Comparison of ENCODE assay signal across 8 cellular contexts in the genomic region with DNA sequence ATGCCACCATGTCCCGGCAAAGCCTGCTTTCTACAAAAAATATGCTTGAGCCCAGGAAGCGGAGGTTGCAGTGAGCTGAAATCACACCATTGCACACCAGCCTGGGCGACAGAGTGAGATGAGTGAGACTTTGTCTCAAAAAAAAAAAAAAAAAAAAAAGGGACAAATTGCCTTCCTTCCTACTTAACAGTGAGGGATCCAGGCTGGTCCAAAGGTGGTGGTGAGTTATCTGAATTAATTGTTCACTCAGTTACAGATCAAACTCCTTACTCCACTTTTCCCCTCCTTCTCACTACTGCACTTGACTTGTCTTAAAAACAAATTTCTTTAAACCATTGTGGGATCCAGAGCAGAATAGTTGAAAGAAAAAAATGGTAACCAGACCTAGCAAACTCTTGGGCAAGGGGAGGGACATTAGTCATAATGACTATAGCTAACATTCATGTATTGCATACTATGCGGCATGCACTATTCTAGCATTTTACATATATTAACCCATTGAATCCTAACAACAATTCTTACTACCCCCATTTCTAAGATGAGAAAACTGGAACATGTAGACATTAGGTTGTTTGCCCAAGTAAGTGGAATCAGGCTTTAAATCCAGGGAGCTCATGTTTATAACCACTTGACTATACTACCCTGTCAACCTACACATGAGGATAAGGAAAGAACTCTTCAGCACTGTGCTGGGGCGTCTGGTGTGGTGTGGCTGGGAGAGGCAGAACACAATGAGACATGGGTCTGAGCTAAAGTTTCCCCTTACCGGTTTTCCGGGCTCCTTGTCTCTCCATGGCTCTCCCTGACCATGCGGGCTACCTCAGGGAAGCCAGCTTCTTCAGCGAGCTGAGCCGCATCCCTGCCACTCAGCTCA. TPM values are rescaled to one million over a fixed set of nuclear protein-coding genes. Genes with fewer than 3 reads are reported as not detected.
DNase-seq lines count a peak whose midpoint lies in the region; ATAC-seq and TF ChIP-seq lines count a peak whose summit lies in the region.

No MANE protein-coding gene starts in this region.

- DNase-seq in BJ (ENCODE audit: low read depth) = no peak
- no peak for DNase-seq in natural killer cell treated with Interleukin-12 subunit alpha and Interleukin-12 subunit beta and Interleukin-15 and Interleukin-18, amount 100 ng/mL, for 72 hours (ENCODE audit: low spot score)
- no peak for DNase-seq in mesenteric fat pad (ENCODE audit: low spot score)

- peaks cover 18% of the 10 kb centered on the region for H3K36me3 ChIP-seq in BJ (ENCODE audit: control insufficient read depth, insufficient read depth, low read length)
- H3K36me3 ChIP-seq in Loucy (ENCODE audit: insufficient read depth, low read length) = peaks cover 12% of the 10 kb centered on the region; the same call in 1 of the 2 replicates

- TF ChIP-seq CTCF in BJ (IDR thresholded peaks at IDR 0.05; ENCODE audit: insufficient read depth, low read depth, low read length) (no peak), Loucy (conservative IDR thresholded peaks at IDR 0.05; ENCODE audit: low read length) (no peak)

- H3K4me2 ChIP-seq in Loucy (ENCODE audit: low read depth, low read length, poor library complexity, severe bottlenecking) = peak overlapping the region; percentile 95

- H3K9me3 ChIP-seq in Loucy (ENCODE audit: insufficient read depth, low read depth, low read length) = no peaks in the 10 kb centered on the region

- peaks cover 30% of the 10 kb centered on the region for H3K36me3 Mint-ChIP-seq in natural killer cell treated with Interleukin-12 subunit alpha and Interleukin-12 subunit beta and Interleukin-15 and Interleukin-18, amount 100 ng/mL, for 72 hours

- H3K27ac ChIP-seq in cingulate gyrus (ENCODE audit: low read depth, low read length) = peak overlapping the region; percentile 85

- POLR2A ChIA-PET in BJ (lab: Charles Lee) = interaction anchor here (0.6 to 1.1 kb wide), 2 partner anchors 11 to 264 kb away, joined by 3 read pairs; partner anchors contain the start of genes BAG6 and C2

- ATAC-seq in natural killer cell treated with Interleukin-12 subunit alpha and Interleukin-12 subunit beta and Interleukin-15 and Interleukin-18, amount 100 ng/mL, for 72 hours = no peak
- ATAC-seq in GM21619 (IDR thresholded peaks at IDR 0.05; ENCODE audit: unreplicated experiment) (no peak), HG02610 (IDR thresholded peaks at IDR 0.05; ENCODE audit: unreplicated experiment) (no peak), HG03159 (IDR thresholded peaks at IDR 0.05; ENCODE audit: unreplicated experiment) (no peak)

- H3K27me3 ChIP-seq in BJ (ENCODE audit: control insufficient read depth, insufficient read depth, low read length) (no peaks in the 10 kb centered on the region), Loucy (ENCODE audit: insufficient read depth, low read length, poor library complexity, severe bottlenecking) (no peaks in the 10 kb centered on the region)

- H3K27ac Mint-ChIP-seq in natural killer cell treated with Interleukin-12 subunit alpha and Interleukin-12 subunit beta and Interleukin-15 and Interleukin-18, amount 100 ng/mL, for 72 hours = peak overlapping the region; percentile 93 to 99

- H3K4me3 ChIP-seq in BJ (ENCODE audit: low read depth, low read length) (peak overlapping the region; percentile 91), Loucy (ENCODE audit: low read length, poor library complexity, severe bottlenecking) (peak overlapping the region; percentile 88)

- H3K9me2 ChIP-seq in Loucy (replicated peaks; ENCODE audit: low read depth, low read length) = no peaks in the 10 kb centered on the region

- peaks cover 25% of the 10 kb centered on the region for H4K20me1 ChIP-seq in Loucy (ENCODE audit: insufficient read depth, low read length, poor library complexity, severe bottlenecking)

- H3K79me2 ChIP-seq in Loucy (ENCODE audit: insufficient read depth, low read length) = peaks cover 74% of the 10 kb centered on the region

- H2AFZ ChIP-seq in Loucy (ENCODE audit: low read length) = no peak overlapping the region

- H3K9ac ChIP-seq in Loucy (ENCODE audit: low read depth, low read length, poor library complexity, severe bottlenecking) = peak overlapping the region; percentile 98

- H3F3A ChIP-seq in Loucy (ENCODE audit: low read depth) = no peaks in the 10 kb centered on the region

- no peaks in the 10 kb centered on the region for H3K27me3 Mint-ChIP-seq in natural killer cell treated with Interleukin-12 subunit alpha and Interleukin-12 subunit beta and Interleukin-15 and Interleukin-18, amount 100 ng/mL, for 72 hours

- no peaks in the 10 kb centered on the region for H3K9me3 Mint-ChIP-seq in natural killer cell treated with Interleukin-12 subunit alpha and Interleukin-12 subunit beta and Interleukin-15 and Interleukin-18, amount 100 ng/mL, for 72 hours

- H3K4me3 Mint-ChIP-seq in natural killer cell treated with Interleukin-12 subunit alpha and Interleukin-12 subunit beta and Interleukin-15 and Interleukin-18, amount 100 ng/mL, for 72 hours = peak overlapping the region; percentile 97

- H3K4me1 Mint-ChIP-seq in natural killer cell treated with Interleukin-12 subunit alpha and Interleukin-12 subunit beta and Interleukin-15 and Interleukin-18, amount 100 ng/mL, for 72 hours (ENCODE audit: low read depth in 2 of 2) = peaks cover 69% of the 10 kb centered on the region in 2 donors

- CTCF ChIA-PET in BJ (lab: Yijun Ruan, JAX) = interaction anchor here (0.6 to 1.5 kb wide), 8 partner anchors 10 to 170 kb away, joined by 3 to 5 read pairs (median 3); partner anchors contain the start of genes ATP6V1G2, BAG6 and DDAH2

- H3K4me1 ChIP-seq in Loucy (ENCODE audit: insufficient read depth, low read length, poor library complexity, severe bottlenecking) = peaks cover 59% of the 10 kb centered on the region

RNA-seq across cellular contexts. Expression of gene GPANK1, which starts 1.5 kb away (rescaled TPM):
- polyA plus RNA-seq in BJ (2011; rRNA removed) = 12.6 and 15.0 TPM in 2 replicates
- 4.7 and 7.3 TPM in 2 replicates for polyA minus RNA-seq in BJ (2011; rRNA and poly(A)+ RNA removed)
- total RNA-seq in natural killer cell treated with Interleukin-12 subunit alpha and Interleukin-12 subunit beta and Interleukin-15 and Interleukin-18, amount 100 ng/mL, for 72 hours = 10 to 100 TPM; 34.5 to 40.9 TPM
- 10.5 TPM for total RNA-seq in mesenteric fat pad

RNA-seq across cellular contexts. Expression of gene CSNK2B, which starts 2.6 kb away (rescaled TPM):
- polyA plus RNA-seq in BJ (2011; rRNA removed) = 83.2 and 94.9 TPM in 2 replicates
- polyA minus RNA-seq in BJ (2011; rRNA and poly(A)+ RNA removed) = 89.6 and 132 TPM in 2 replicates
- total RNA-seq in natural killer cell treated with Interleukin-12 subunit alpha and Interleukin-12 subunit beta and Interleukin-15 and Interleukin-18, amount 100 ng/mL, for 72 hours = 100 to 1,000 TPM; 205 to 247 TPM
- total RNA-seq in mesenteric fat pad = 125 TPM

RNA-seq across cellular contexts. Expression of gene C6orf47, which starts 2.7 kb away (rescaled TPM):
- 9.9 and 13.0 TPM in 2 replicates for polyA plus RNA-seq in BJ (2011; rRNA removed)
- 7.4 and 9.5 TPM in 2 replicates for polyA minus RNA-seq in BJ (2011; rRNA and poly(A)+ RNA removed)
- 10 to 100 TPM; 26.9 to 34.0 TPM for total RNA-seq in natural killer cell treated with Interleukin-12 subunit alpha and Interleukin-12 subunit beta and Interleukin-15 and Interleukin-18, amount 100 ng/mL, for 72 hours
- 21.6 TPM for total RNA-seq in mesenteric fat pad

RNA-seq across cellular contexts. Expression of gene LY6G5B, which starts 6.5 kb away (rescaled TPM):
- 6.8 and 10.8 TPM in 2 replicates for polyA plus RNA-seq in BJ (2011; rRNA removed)
- 2.2 and 2.5 TPM in 2 replicates for polyA minus RNA-seq in BJ (2011; rRNA and poly(A)+ RNA removed)
- 10 to 100 TPM; 24.0 to 37.9 TPM for total RNA-seq in natural killer cell treated with Interleukin-12 subunit alpha and Interleukin-12 subunit beta and Interleukin-15 and Interleukin-18, amount 100 ng/mL, for 72 hours
- total RNA-seq in mesenteric fat pad = 15.5 TPM

RNA-seq across cellular contexts. Expression of gene APOM, which starts 7.6 kb away (rescaled TPM):
- polyA plus RNA-seq in BJ (2011; rRNA removed) = 4.2 and 4.8 TPM in 2 replicates
- polyA minus RNA-seq in BJ (2011; rRNA and poly(A)+ RNA removed) = 2.2 and 2.6 TPM in 2 replicates
- 1 to 10 TPM in 1 of 2 donors, under 1 TPM in 1; 0.76 to 1.3 TPM for total RNA-seq in natural killer cell treated with Interleukin-12 subunit alpha and Interleukin-12 subunit beta and Interleukin-15 and Interleukin-18, amount 100 ng/mL, for 72 hours
- 3.3 TPM for total RNA-seq in mesenteric fat pad
